ENCODE assay signal across 1 cellular context in genomic region chr20:602357-602970, GRCh38.
TF ChIP-seq lines count a peak whose summit lies in the region.

No MANE protein-coding gene starts in this region.

TF ChIP-seq in endothelial cell of umbilical vein, 7 proteins besides CTCF, POLR2A, EP300 and RAD21:
- TF ChIP-seq POLR2AphosphoS5 (IDR thresholded peaks at IDR 0.05; ENCODE audit: insufficient read depth, low read depth, low read length) (no peak), MAX (IDR thresholded peaks at IDR 0.05; ENCODE audit: insufficient read depth, insufficient read length) (no peak), EZH2 (IDR thresholded peaks at IDR 0.05; ENCODE audit: borderline replicate concordance, low read depth, low read length, severe bottlenecking) (no peak), FOS (IDR thresholded peaks at IDR 0.05; ENCODE audit: borderline replicate concordance, insufficient read depth, low read length) (no peak), GATA2 (IDR thresholded peaks at IDR 0.05; ENCODE audit: insufficient read depth, insufficient read length, low read depth, low read length) (no peak)
